24 cellular contexts compared by ENCODE assay signal in genomic region chr17:56765449-56765848, GRCh38.
"Had no signal": no experiment of that assay in that cellular context is flagged by ENCODE, and none has a peak within 500 bp of the region (broad histone marks: within the 10 kb centered on the region; RNA-seq: fewer than 3 reads in every experiment).

No MANE protein-coding gene starts in this region.

- H3K4me3 ChIP-seq: coronary artery, gastrocnemius medialis, lower lobe of right lung, pancreas, right lobe of liver, suprapubic skin, transverse colon, upper lobe of right lung, uterus had no signal

- ATAC-seq: esophagus mucosa; gastrocnemius medialis; left ventricle myocardium superior; lower lobe of right lung; natural killer cell; pancreas; right lobe of liver; stimulated activated naive CD8-positive, alpha-beta T cell treated with anti-CD3 and anti-CD28 coated beads, Interleukin-15, amount 100 ng/mL, for 72 hours; upper lobe of right lung had no signal

- H3K27me3 ChIP-seq: gastrocnemius medialis, neutrophil, pancreas, right lobe of liver, uterus had no signal

- H3K27ac ChIP-seq: coronary artery, epithelial cell of prostate, gastrocnemius medialis, lower lobe of right lung, neutrophil, pancreas, right lobe of liver, suprapubic skin, transverse colon, upper lobe of right lung, uterus had no signal

- DNase-seq: dermis blood vessel endothelial cell; foreskin fibroblast; gastrocnemius medialis; head of caudate nucleus; left ventricle myocardium superior; lower lobe of right lung; natural killer cell; pancreas; right lobe of liver; small intestine; stimulated activated CD4-positive, alpha-beta T cell treated with anti-CD3 and anti-CD28 coated beads, Interleukin-15, amount 100 ng/mL, for 24 hours; stimulated activated CD4-positive, alpha-beta T cell treated with anti-CD3 and anti-CD28 coated beads, Interleukin-4, amount 100 ng/mL, for 1 hour; stimulated activated CD8-positive, alpha-beta memory T cell treated with anti-CD3 and anti-CD28 coated beads, Interleukin-4, amount 100 ng/mL, for 48 hours; stimulated activated naive CD4-positive, alpha-beta T cell; stimulated activated naive CD8-positive, alpha-beta T cell treated with anti-CD3 and anti-CD28 coated beads, Interleukin-15, amount 100 ng/mL, for 72 hours; transverse colon; upper lobe of right lung; uterus had no signal

- H3K4me1 ChIP-seq: gastrocnemius medialis, lower lobe of right lung, pancreas, right lobe of liver, suprapubic skin, transverse colon, upper lobe of right lung, uterus had no signal

- H3K36me3 ChIP-seq: gastrocnemius medialis, lower lobe of right lung, neutrophil, pancreas, right lobe of liver, suprapubic skin, transverse colon, upper lobe of right lung, uterus had no signal

- H3K9me3 ChIP-seq: gastrocnemius medialis, lower lobe of right lung, neutrophil, pancreas, right lobe of liver, suprapubic skin, transverse colon, upper lobe of right lung, uterus had no signal

- H3K36me3 Mint-ChIP-seq: natural killer cell had no signal

- H3K27ac Mint-ChIP-seq: natural killer cell; stimulated activated naive CD8-positive, alpha-beta T cell treated with anti-CD3 and anti-CD28 coated beads, Interleukin-15, amount 100 ng/mL, for 72 hours had no signal

- H3K9me3 Mint-ChIP-seq: natural killer cell; stimulated activated naive CD8-positive, alpha-beta T cell treated with anti-CD3 and anti-CD28 coated beads, Interleukin-15, amount 100 ng/mL, for 72 hours had no signal

- H3K27me3 Mint-ChIP-seq: stimulated activated naive CD8-positive, alpha-beta T cell treated with anti-CD3 and anti-CD28 coated beads, Interleukin-15, amount 100 ng/mL, for 72 hours had no signal

- H3K4me3 Mint-ChIP-seq: natural killer cell; stimulated activated naive CD8-positive, alpha-beta T cell treated with anti-CD3 and anti-CD28 coated beads, Interleukin-15, amount 100 ng/mL, for 72 hours had no signal

- FAIRE-seq: keratinocyte, pancreas, small intestine had no signal
